18 cellular contexts compared by ENCODE assay signal in the genomic region with DNA sequence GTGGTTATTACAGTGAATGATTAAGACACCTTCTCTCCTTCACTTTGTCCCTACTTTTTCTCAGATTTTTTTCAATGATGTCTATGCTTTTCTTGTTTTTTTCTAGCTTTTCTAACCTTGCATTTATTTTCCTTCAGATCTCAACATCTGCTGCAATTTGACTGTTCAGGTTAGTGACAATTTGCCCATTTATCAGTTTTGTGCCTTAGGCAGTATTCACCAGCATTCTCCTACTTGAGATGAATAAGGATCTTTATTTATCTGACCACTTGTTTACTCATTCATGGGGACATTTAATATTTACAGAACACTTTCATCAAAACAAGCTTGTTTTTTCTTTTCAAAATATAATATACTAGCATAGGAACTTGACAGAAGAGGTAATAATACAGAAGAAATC.
"Had no signal": no experiment of that assay in that cellular context is flagged by ENCODE, and none has a peak within 500 bp of the region (broad histone marks: within the 10 kb centered on the region; RNA-seq: fewer than 3 reads in every experiment).

No MANE protein-coding gene starts in this region.

- H3K4me3 Mint-ChIP-seq: dendritic cell treated with granulocyte-macrophage colony-stimulating factor and Interleukin-4, amounts not matched to agents 40 ng/mL and 50 ng/mL, for 4 days; mesothelial cell of epicardium had no signal

- H3K9me3 Mint-ChIP-seq: dendritic cell treated with granulocyte-macrophage colony-stimulating factor and Interleukin-4, amounts not matched to agents 40 ng/mL and 50 ng/mL, for 4 days had no signal

- H3K27ac Mint-ChIP-seq: dendritic cell treated with granulocyte-macrophage colony-stimulating factor and Interleukin-4, amounts not matched to agents 40 ng/mL and 50 ng/mL, for 4 days; mesothelial cell of epicardium; naive B cell had no signal

- ATAC-seq: foreskin keratinocyte, gastrocnemius medialis, heart right ventricle, left cardiac atrium, left lung, left ventricle myocardium superior, lower lobe of right lung, mucosa of descending colon had no signal

- H3K4me1 Mint-ChIP-seq: mesothelial cell of epicardium, naive B cell had no signal

- DNase-seq: colonic mucosa; cortex of kidney; effector CD8-positive, alpha-beta T cell; foreskin keratinocyte; gastrocnemius medialis; glutamatergic neuron; head of caudate nucleus; heart right ventricle; hippocampal formation; left cardiac atrium; left lung; left ventricle myocardium superior; lower lobe of right lung; mesenchymal stem cell; mucosa of descending colon; naive B cell had no signal

- H3K27me3 Mint-ChIP-seq: dendritic cell treated with granulocyte-macrophage colony-stimulating factor and Interleukin-4, amounts not matched to agents 40 ng/mL and 50 ng/mL, for 4 days had no signal
